ENCODE assay signal across 1 cellular context in the genomic region with DNA sequence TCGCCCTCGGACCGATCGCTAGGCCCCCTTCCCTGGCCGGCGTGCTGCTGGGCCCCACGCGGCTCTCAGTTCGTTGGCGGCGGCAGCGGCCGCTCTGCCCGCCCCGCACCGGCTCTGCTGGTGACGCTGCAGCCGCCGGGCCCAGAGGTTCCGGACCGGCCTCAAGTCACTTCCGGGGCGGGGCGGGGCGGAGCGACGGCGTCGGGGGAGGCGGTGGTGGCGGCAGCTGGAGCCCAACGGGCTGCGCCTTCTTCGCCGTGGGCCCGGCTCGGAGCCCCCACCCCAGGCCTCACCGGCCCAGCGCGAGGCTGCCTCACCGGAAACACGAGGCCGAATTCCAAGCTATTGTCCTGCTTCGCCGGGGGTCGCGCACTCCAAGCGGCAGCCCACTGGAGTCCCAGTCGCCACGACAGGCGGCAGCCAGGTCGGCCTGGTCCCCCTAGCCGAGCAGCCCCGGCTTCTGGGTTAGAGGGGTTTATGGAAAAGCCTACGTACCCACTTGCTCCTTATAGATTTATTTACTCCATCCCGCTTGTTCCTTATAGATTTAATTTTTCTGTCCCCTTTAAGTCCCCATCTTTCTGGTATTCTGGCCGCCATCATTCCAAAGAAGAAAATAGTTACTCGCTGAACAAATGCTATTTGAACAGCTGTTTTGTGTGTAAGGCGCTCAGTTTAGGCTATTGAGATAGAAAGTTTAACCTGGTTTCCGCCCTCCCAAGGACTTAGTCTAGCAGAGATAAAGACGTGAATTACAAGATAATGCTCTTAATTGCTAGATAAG.
A peak's percentile ranks its signal among the peaks of the same experiment; 100 is the strongest.
TF ChIP-seq lines count a peak whose summit lies in the region.

A gene with protein sequence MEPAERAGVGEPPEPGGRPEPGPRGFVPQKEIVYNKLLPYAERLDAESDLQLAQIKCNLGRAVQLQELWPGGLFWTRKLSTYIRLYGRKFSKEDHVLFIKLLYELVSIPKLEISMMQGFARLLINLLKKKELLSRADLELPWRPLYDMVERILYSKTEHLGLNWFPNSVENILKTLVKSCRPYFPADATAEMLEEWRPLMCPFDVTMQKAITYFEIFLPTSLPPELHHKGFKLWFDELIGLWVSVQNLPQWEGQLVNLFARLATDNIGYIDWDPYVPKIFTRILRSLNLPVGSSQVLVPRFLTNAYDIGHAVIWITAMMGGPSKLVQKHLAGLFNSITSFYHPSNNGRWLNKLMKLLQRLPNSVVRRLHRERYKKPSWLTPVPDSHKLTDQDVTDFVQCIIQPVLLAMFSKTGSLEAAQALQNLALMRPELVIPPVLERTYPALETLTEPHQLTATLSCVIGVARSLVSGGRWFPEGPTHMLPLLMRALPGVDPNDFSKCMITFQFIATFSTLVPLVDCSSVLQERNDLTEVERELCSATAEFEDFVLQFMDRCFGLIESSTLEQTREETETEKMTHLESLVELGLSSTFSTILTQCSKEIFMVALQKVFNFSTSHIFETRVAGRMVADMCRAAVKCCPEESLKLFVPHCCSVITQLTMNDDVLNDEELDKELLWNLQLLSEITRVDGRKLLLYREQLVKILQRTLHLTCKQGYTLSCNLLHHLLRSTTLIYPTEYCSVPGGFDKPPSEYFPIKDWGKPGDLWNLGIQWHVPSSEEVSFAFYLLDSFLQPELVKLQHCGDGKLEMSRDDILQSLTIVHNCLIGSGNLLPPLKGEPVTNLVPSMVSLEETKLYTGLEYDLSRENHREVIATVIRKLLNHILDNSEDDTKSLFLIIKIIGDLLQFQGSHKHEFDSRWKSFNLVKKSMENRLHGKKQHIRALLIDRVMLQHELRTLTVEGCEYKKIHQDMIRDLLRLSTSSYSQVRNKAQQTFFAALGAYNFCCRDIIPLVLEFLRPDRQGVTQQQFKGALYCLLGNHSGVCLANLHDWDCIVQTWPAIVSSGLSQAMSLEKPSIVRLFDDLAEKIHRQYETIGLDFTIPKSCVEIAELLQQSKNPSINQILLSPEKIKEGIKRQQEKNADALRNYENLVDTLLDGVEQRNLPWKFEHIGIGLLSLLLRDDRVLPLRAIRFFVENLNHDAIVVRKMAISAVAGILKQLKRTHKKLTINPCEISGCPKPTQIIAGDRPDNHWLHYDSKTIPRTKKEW (N-terminal part only) (minus strand): TSS at position 96 of the 784 bp plus-strand sequence. CDS start 209 bp downstream, outside the sequence.

TF ChIP-seq in WTC11, 78 proteins besides CTCF, POLR2A, EP300 and RAD21 (continued from another document and continues in another):
- TF ChIP-seq, protein P1, sequence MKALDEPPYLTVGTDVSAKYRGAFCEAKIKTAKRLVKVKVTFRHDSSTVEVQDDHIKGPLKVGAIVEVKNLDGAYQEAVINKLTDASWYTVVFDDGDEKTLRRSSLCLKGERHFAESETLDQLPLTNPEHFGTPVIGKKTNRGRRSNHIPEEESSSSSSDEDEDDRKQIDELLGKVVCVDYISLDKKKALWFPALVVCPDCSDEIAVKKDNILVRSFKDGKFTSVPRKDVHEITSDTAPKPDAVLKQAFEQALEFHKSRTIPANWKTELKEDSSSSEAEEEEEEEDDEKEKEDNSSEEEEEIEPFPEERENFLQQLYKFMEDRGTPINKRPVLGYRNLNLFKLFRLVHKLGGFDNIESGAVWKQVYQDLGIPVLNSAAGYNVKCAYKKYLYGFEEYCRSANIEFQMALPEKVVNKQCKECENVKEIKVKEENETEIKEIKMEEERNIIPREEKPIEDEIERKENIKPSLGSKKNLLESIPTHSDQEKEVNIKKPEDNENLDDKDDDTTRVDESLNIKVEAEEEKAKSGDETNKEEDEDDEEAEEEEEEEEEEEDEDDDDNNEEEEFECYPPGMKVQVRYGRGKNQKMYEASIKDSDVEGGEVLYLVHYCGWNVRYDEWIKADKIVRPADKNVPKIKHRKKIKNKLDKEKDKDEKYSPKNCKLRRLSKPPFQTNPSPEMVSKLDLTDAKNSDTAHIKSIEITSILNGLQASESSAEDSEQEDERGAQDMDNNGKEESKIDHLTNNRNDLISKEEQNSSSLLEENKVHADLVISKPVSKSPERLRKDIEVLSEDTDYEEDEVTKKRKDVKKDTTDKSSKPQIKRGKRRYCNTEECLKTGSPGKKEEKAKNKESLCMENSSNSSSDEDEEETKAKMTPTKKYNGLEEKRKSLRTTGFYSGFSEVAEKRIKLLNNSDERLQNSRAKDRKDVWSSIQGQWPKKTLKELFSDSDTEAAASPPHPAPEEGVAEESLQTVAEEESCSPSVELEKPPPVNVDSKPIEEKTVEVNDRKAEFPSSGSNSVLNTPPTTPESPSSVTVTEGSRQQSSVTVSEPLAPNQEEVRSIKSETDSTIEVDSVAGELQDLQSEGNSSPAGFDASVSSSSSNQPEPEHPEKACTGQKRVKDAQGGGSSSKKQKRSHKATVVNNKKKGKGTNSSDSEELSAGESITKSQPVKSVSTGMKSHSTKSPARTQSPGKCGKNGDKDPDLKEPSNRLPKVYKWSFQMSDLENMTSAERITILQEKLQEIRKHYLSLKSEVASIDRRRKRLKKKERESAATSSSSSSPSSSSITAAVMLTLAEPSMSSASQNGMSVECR (CRISPR knock-in tag; IDR thresholded peaks at IDR 0.05; ENCODE audit: borderline replicate concordance): 0 out of 2 replicates have a peak, but pooled peaks have one; percentile 75
- TF ChIP-seq CBFB (CRISPR knock-in tag; IDR thresholded peaks at IDR 0.05; ENCODE audit: low read depth): no peak; the same call in 1 of the 2 replicates
- TF ChIP-seq PRDM15 (CRISPR knock-in tag; IDR thresholded peaks at IDR 0.05): no peak
- no peak for TF ChIP-seq SMAD4 (CRISPR knock-in tag; IDR thresholded peaks at IDR 0.05)
- TF ChIP-seq ZBTB21 (CRISPR knock-in tag; IDR thresholded peaks at IDR 0.05; ENCODE audit: borderline replicate concordance): peak; percentile 69
- TF ChIP-seq ZNF263 (CRISPR knock-in tag; IDR thresholded peaks at IDR 0.05; ENCODE audit: low read depth): no peak
- TF ChIP-seq ZNF138 (CRISPR knock-in tag; conservative IDR thresholded peaks at IDR 0.05): no peak
- TF ChIP-seq TEAD1 (CRISPR knock-in tag; IDR thresholded peaks at IDR 0.05): peak; percentile 74
- TF ChIP-seq NR1H2 (CRISPR knock-in tag; IDR thresholded peaks at IDR 0.05): no peak
- peak; percentile 55; the same call in 1 of the 2 replicates for TF ChIP-seq NR2C2 (CRISPR knock-in tag; IDR thresholded peaks at IDR 0.05)
- peak; percentile 92 for TF ChIP-seq MAX (CRISPR knock-in tag; IDR thresholded peaks at IDR 0.05)
- TF ChIP-seq ZNF532 (CRISPR knock-in tag; IDR thresholded peaks at IDR 0.05; ENCODE audit: borderline replicate concordance): no peak
- TF ChIP-seq STAT6 (CRISPR knock-in tag; conservative IDR thresholded peaks at IDR 0.05; ENCODE audit: low read depth): no peak
- TF ChIP-seq ETV6 (CRISPR knock-in tag; IDR thresholded peaks at IDR 0.05): peak; percentile 81
- TF ChIP-seq FOXP1 (CRISPR knock-in tag; IDR thresholded peaks at IDR 0.05; ENCODE audit: borderline replicate concordance): peak; percentile 75; the same call in 1 of the 2 replicates
- TF ChIP-seq, protein P2, sequence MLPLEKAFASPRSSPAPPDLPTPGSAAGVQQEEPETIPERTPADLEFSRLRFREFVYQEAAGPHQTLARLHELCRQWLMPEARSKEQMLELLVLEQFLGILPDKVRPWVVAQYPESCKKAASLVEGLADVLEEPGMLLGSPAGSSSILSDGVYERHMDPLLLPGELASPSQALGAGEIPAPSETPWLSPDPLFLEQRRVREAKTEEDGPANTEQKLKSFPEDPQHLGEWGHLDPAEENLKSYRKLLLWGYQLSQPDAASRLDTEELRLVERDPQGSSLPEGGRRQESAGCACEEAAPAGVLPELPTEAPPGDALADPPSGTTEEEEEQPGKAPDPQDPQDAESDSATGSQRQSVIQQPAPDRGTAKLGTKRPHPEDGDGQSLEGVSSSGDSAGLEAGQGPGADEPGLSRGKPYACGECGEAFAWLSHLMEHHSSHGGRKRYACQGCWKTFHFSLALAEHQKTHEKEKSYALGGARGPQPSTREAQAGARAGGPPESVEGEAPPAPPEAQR (CRISPR knock-in tag; IDR thresholded peaks at IDR 0.05): no peak
- no peak for TF ChIP-seq MXD4 (CRISPR knock-in tag; IDR thresholded peaks at IDR 0.05; ENCODE audit: borderline replicate concordance)
- TF ChIP-seq E2F1 (CRISPR knock-in tag; IDR thresholded peaks at IDR 0.05): peak; percentile 24; the same call in 1 of the 2 replicates
- peak; percentile 67; the same call in 1 of the 2 replicates for TF ChIP-seq CREM (CRISPR knock-in tag; IDR thresholded peaks at IDR 0.05)
- 0 out of 2 replicates have a peak, but pooled peaks have one; percentile 32 for TF ChIP-seq ELF4 (CRISPR knock-in tag; IDR thresholded peaks at IDR 0.05; ENCODE audit: low read depth)
- TF ChIP-seq ZNF219 (CRISPR knock-in tag; IDR thresholded peaks at IDR 0.05; ENCODE audit: borderline replicate concordance): no peak
